ENCODE assay signal across 15 cellular contexts in the genomic region with DNA sequence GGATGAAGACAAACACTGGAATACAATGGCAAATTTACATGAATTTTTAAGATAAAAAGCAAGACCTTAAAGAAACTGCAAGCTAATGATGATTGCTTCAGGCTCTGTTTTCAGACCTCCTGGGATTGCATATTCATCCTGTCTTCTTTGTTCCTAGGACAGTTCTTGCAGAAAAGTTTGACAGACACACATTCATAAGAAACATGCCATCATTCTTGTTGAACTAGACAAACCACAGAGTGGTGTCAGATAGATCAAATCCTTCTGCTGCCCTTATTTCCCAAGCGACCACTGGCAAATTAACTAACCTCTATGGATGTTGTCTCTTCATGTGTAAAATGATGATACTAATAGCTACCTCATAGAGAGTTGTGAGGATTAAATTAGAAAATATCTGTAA.
A peak's percentile ranks its signal among the peaks of the same experiment; 100 is the strongest.
DNase-seq lines count a peak whose midpoint lies in the region; ATAC-seq and TF ChIP-seq lines count a peak whose summit lies in the region.
"Had no signal": no experiment of that assay in that cellular context is flagged by ENCODE, and none has a peak within 500 bp of the region (broad histone marks: within the 10 kb centered on the region; RNA-seq: fewer than 3 reads in every experiment).

No MANE protein-coding gene starts in this region.

- H3K4me3 ChIP-seq in fibroblast of mammary gland (ENCODE audit: control insufficient read depth, low read depth, low read length), result no peak overlapping the region
- H3K4me3 ChIP-seq: GM23338, K562 had no signal

- TF ChIP-seq CTCF in fibroblast of mammary gland (conservative IDR thresholded peaks at IDR 0.05; ENCODE audit: control insufficient read depth, insufficient read depth, low read depth, low read length), result no peak

- no peak for ATAC-seq in GM18873 (IDR thresholded peaks at IDR 0.05; ENCODE audit: low FRiP score, unreplicated experiment)
- ATAC-seq in GM18511 (IDR thresholded peaks at IDR 0.05; ENCODE audit: unreplicated experiment), result no peak
- ATAC-seq: GM23338, K562 had no signal

- peak; percentile 10 for DNase-seq in EH (ENCODE audit: low read depth)
- peak; percentile 5 for DNase-seq in amniotic epithelial cell (ENCODE audit: low read depth)
- DNase-seq in fibroblast of mammary gland (ENCODE audit: low read depth), result peak; percentile 1
- no peak for DNase-seq in COLO668 (lab: John Stamatoyannopoulos, UW; ENCODE audit: unreplicated experiment)
- DNase-seq in CD1c-positive myeloid dendritic cell (ENCODE audit: extremely low spot score), result no peak
- DNase-seq: BE2C; C1 segment of cervical spinal cord; CD4-positive, alpha-beta T cell; DMS79 treated with DMSO at 0.1 percent for 48 hours; EL; HCEC 1CT had no signal

Comparison
In these comparisons a context has a peak if more than half of its experiments do, and no peak if none do; other contexts are left out.
1. DNase-seq: peak in EH (single experiment), amniotic epithelial cell (single experiment) and fibroblast of mammary gland (single experiment); none in COLO668 (single experiment) and CD1c-positive myeloid dendritic cell (single experiment).